ENCODE assay signal across 20 cellular contexts in the genomic region with DNA sequence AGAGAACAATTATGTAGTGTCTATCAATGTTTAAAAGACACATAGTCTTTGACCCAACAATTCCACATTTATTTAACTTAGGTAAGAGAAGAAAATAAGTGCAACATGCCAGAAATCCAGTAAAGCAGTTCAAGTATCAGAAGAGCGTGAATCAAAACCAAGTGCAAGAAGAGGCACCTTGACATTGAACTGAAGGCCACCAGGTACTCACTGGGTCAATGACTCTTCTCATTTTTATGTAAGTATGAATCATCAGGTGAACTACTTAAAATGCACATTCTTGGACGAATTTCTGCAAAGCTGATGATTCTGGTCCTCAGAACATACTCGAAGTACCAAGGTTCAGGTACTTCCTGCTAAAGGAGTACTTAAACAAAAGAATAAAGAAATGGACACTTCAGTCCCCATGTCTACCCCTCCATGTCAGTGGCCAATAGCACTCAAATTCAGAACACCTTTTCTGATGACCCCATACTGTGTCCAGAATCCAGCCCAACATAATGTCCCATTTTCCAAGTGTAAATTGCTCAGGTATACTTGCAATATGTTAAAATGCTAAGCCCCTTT.
"Had no signal": no experiment of that assay in that cellular context is flagged by ENCODE, and none has a peak within 500 bp of the region (broad histone marks: within the 10 kb centered on the region; RNA-seq: fewer than 3 reads in every experiment).

No MANE protein-coding gene starts in this region.

- H3K4me3 Mint-ChIP-seq: IgD-negative memory B cell had no signal

- H3K9me2 ChIP-seq: SK-N-SH had no signal

- DNase-seq: Kasumi-1, MM.1S, NCI-H1092 treated with DMSO at 0.1 percent for 48 hours, NCI-H1436, NCI-H187, NCI-H2029, NCI-H2081 treated with DMSO at 0.1 percent for 48 hours, NCI-H2171, NCI-H446, NCI-H510A, NCI-H524 treated with DMSO at 0.1 percent for 48 hours, NCI-H69, NCI-H774, Right ventricle myocardium superior, RPMI8226, SK-N-SH had no signal

- H3K27ac Mint-ChIP-seq: IgD-negative memory B cell had no signal

- H3K27me3 Mint-ChIP-seq: IgD-negative memory B cell had no signal

- H3K9me3 ChIP-seq: SK-N-SH had no signal

- H3K4me2 ChIP-seq: KMS-11, SK-N-SH had no signal

- ATAC-seq: K562 had no signal

- H3K27ac ChIP-seq: HL-60, KMS-11 had no signal

- H3K9ac ChIP-seq: KMS-11, SK-N-SH had no signal

- H3K36me3 Mint-ChIP-seq: IgD-negative memory B cell had no signal

- H3K4me3 ChIP-seq: K562 had no signal
